9 cellular contexts compared by ENCODE assay signal in genomic region chr14:41607119-41607785, GRCh38. TPM values are rescaled to one million over a fixed set of nuclear protein-coding genes. Genes with fewer than 3 reads are reported as not detected.
A peak's percentile ranks its signal among the peaks of the same experiment; 100 is the strongest.
DNase-seq lines count a peak whose midpoint lies in the region; FAIRE-seq and TF ChIP-seq lines count a peak whose summit lies in the region.
"Had no signal": no experiment of that assay in that cellular context is flagged by ENCODE, and none has a peak within 500 bp of the region (broad histone marks: within the 10 kb centered on the region; RNA-seq: fewer than 3 reads in every experiment).

No MANE protein-coding gene starts in this region.

- H3K4me1 ChIP-seq in adipocyte (ENCODE audit: control insufficient read depth, insufficient read depth, low read length) (peaks cover 36% of the 10 kb centered on the region), stomach smooth muscle (ENCODE audit: control insufficient read depth, insufficient read depth, low read length) (peaks cover 23% of the 10 kb centered on the region)

- POLR2A ChIA-PET in BJ (lab: Charles Lee) = no interaction called here

- H3K9ac ChIP-seq in adipocyte (ENCODE audit: low read length) (peak overlapping the region; percentile 72), stomach smooth muscle (ENCODE audit: low read length in 2 of 2) (peak overlapping the region; percentile 35 to 42)

- no peak for DNase-seq in BJ (ENCODE audit: low read depth)
- peak; percentile 31 for DNase-seq in KG1 (lab: John Stamatoyannopoulos, UW)
- DNase-seq in adipocyte (ENCODE audit: low read depth) = no peak
- peak; percentile 57 for DNase-seq in islet precursor cell
- DNase-seq in SHP77 treated with DMSO at 0.1 percent for 48 hours (lab: John Stamatoyannopoulos, UW) = no peak
- no peak for DNase-seq in frontal cortex (ENCODE audit: low spot score in 2 of 2)
- DNase-seq in Ammon's horn (ENCODE audit: low spot score) = no peak

- no peak overlapping the region for H3K27ac ChIP-seq in stomach smooth muscle (ENCODE audit: low read length)

- CTCF ChIA-PET in BJ (lab: Yijun Ruan, JAX) = interaction anchor here (0.5 to 1.4 kb wide), 3 partner anchors 11 to 196 kb away, joined by 3 to 4 read pairs (median 3); no protein-coding TSS in a partner anchor

- no peak for FAIRE-seq in frontal cortex (lab: Jason Lieb, UNC)
- FAIRE-seq: colon had no signal

- H3K36me3 ChIP-seq in BJ (ENCODE audit: control insufficient read depth, insufficient read depth, low read length) = no peaks in the 10 kb centered on the region
- no peaks in the 10 kb centered on the region for H3K36me3 ChIP-seq in adipocyte (ENCODE audit: control insufficient read depth, insufficient read depth, low read length, severe bottlenecking)
- no peaks in the 10 kb centered on the region for H3K36me3 ChIP-seq in stomach smooth muscle (ENCODE audit: control insufficient read depth in 2 of 2, insufficient read depth in 2 of 2, low read length in 2 of 2)

- H3K9me3 ChIP-seq in adipocyte (ENCODE audit: control insufficient read depth, low read length) (no peaks in the 10 kb centered on the region), stomach smooth muscle (ENCODE audit: control insufficient read depth in 2 of 2, low read length in 2 of 2) (no peaks in the 10 kb centered on the region)

- peak overlapping the region; percentile 48 for H3K4me3 ChIP-seq in BJ (ENCODE audit: low read depth, low read length)
- peak overlapping the region; percentile 85 for H3K4me3 ChIP-seq in adipocyte (ENCODE audit: low read length)
- H3K4me3 ChIP-seq in stomach smooth muscle (ENCODE audit: low read length in 2 of 2) = peak overlapping the region; percentile 77 to 78

- H3K27me3 ChIP-seq in BJ (ENCODE audit: control insufficient read depth, insufficient read depth, low read length) (peaks cover 29% of the 10 kb centered on the region), adipocyte (replicated peaks; ENCODE audit: control insufficient read depth, insufficient read depth, low read length) (no peaks in the 10 kb centered on the region), stomach smooth muscle (ENCODE audit: control insufficient read depth in 1 of 2, insufficient read depth in 2 of 2, low read length in 2 of 2) (peaks cover 33 to 45% of the 10 kb centered on the region in 2 donors)

- TF ChIP-seq CTCF in BJ (IDR thresholded peaks at IDR 0.05; ENCODE audit: insufficient read depth, low read depth, low read length) = no peak

RNA-seq across cellular contexts. Expression of gene LRFN5, which starts 0.6 kb away (rescaled TPM):
- 0.05 and 0.07 TPM in 2 replicates for polyA plus RNA-seq in BJ (2011; rRNA removed)
- 0.15 TPM in 1 of 2 replicates, not detected in the other for polyA minus RNA-seq in BJ (2011; rRNA and poly(A)+ RNA removed)
- 66.9 TPM for total RNA-seq in frontal cortex

Comparison
In these comparisons a context has a peak if more than half of its experiments do, and no peak if none do; other contexts are left out.
1. DNase-seq: peak in KG1 (single experiment) and islet precursor cell (single experiment); none in BJ (single experiment), adipocyte (single experiment), SHP77 treated with DMSO at 0.1 percent for 48 hours (single experiment), frontal cortex (0 of 2) and Ammon's horn (single experiment).
2. Peak in every context shown above with its lines, with median percentiles within 50 percentile points of each other: H3K4me3 ChIP-seq.